In genomic region chr6:90811596-90812226, GRCh38 we compare ENCODE assay signal across 17 cellular contexts.
DNase-seq lines count a peak whose midpoint lies in the region; TF ChIP-seq lines count a peak whose summit lies in the region.
"Had no signal": no experiment of that assay in that cellular context is flagged by ENCODE, and none has a peak within 500 bp of the region (broad histone marks: within the 10 kb centered on the region; RNA-seq: fewer than 3 reads in every experiment).

No MANE protein-coding gene starts in this region.

- H3K4me1 Mint-ChIP-seq in nephron progenitor cell = peaks cover 14% of the 10 kb centered on the region
- H3K4me1 Mint-ChIP-seq in osteocyte (ENCODE audit: unreplicated experiment) = no peaks in the 10 kb centered on the region
- H3K4me1 Mint-ChIP-seq in activated T-helper 2 cell treated with anti-CD3 and anti-CD28 coated beads, Interferon-gamma antibody, Interleukin-2, Interleukin-4, amounts not matched to agents 10 μg/mL and 5 μg/mL and 100 μg/mL, durations not matched to agents 14 hours and 24 hours and 36 hours (ENCODE audit: low read depth) = no peaks in the 10 kb centered on the region
- H3K4me1 Mint-ChIP-seq: naive B cell, T-helper 17 cell had no signal

- H3K27ac Mint-ChIP-seq in nephron progenitor cell (peak overlapping the region; percentile 68), osteocyte (ENCODE audit: unreplicated experiment) (no peak overlapping the region)
- H3K27ac Mint-ChIP-seq in activated T-helper 2 cell treated with anti-CD3 and anti-CD28 coated beads, Interferon-gamma antibody, Interleukin-2, Interleukin-4, amounts not matched to agents 10 μg/mL and 5 μg/mL and 100 μg/mL, durations not matched to agents 14 hours and 24 hours and 36 hours = no peak overlapping the region
- H3K27ac Mint-ChIP-seq: naive B cell, T-helper 17 cell had no signal

- H3K9me3 Mint-ChIP-seq in nephron progenitor cell = peaks cover 20% of the 10 kb centered on the region
- peaks cover 15% of the 10 kb centered on the region for H3K9me3 Mint-ChIP-seq in osteocyte (ENCODE audit: unreplicated experiment)
- no peaks in the 10 kb centered on the region for H3K9me3 Mint-ChIP-seq in activated T-helper 2 cell treated with anti-CD3 and anti-CD28 coated beads, Interferon-gamma antibody, Interleukin-2, Interleukin-4, amounts not matched to agents 10 μg/mL and 5 μg/mL and 100 μg/mL, durations not matched to agents 14 hours and 24 hours and 36 hours

- DNase-seq in DMS53 (lab: John Stamatoyannopoulos, UW) = peak; percentile 81
- DNase-seq in NCI-H187 (lab: John Stamatoyannopoulos, UW) = peak; percentile 80 to 86
- DNase-seq in NCI-H526 (lab: John Stamatoyannopoulos, UW) = peak; percentile 82 to 83
- no peak for DNase-seq in nephron progenitor cell
- DNase-seq in osteocyte (ENCODE audit: extremely low spot score, unreplicated experiment) = no peak
- no peak for DNase-seq in NCI-H226
- no peak for DNase-seq in posterior cingulate gyrus
- DNase-seq in activated T-helper 2 cell treated with anti-CD3 and anti-CD28 coated beads, Interferon-gamma antibody, Interleukin-2, Interleukin-4, amounts not matched to agents 10 μg/mL and 5 μg/mL and 100 μg/mL, durations not matched to agents 14 hours and 24 hours and 36 hours (ENCODE audit: low spot score) = no peak
- DNase-seq: activated CD4-positive, CD25-positive, alpha-beta regulatory T cell treated with anti-CD3 and anti-CD28 coated beads, Interleukin-2, amount 50 U/mL, for 72 hours; activated gamma-delta T cell treated with Interleukin-2 at 50 U/mL for 16 hours; aorta; lower lobe of right lung; naive B cell; NCI-H82; stomach; T-helper 17 cell; uterus had no signal

- TF ChIP-seq CTCF in nephron progenitor cell (IDR thresholded peaks at IDR 0.05) (no peak), osteocyte (IDR thresholded peaks at IDR 0.05) (no peak)

- no peaks in the 10 kb centered on the region for H3K36me3 Mint-ChIP-seq in nephron progenitor cell (ENCODE audit: low read depth)
- no peaks in the 10 kb centered on the region for H3K36me3 Mint-ChIP-seq in osteocyte (ENCODE audit: unreplicated experiment)
- H3K36me3 Mint-ChIP-seq in activated T-helper 2 cell treated with anti-CD3 and anti-CD28 coated beads, Interferon-gamma antibody, Interleukin-2, Interleukin-4, amounts not matched to agents 10 μg/mL and 5 μg/mL and 100 μg/mL, durations not matched to agents 14 hours and 24 hours and 36 hours (ENCODE audit: low read depth) = no peaks in the 10 kb centered on the region
- H3K36me3 Mint-ChIP-seq: naive B cell had no signal

- H3K27me3 Mint-ChIP-seq in nephron progenitor cell (ENCODE audit: low read depth, poor library complexity) (no peaks in the 10 kb centered on the region), osteocyte (ENCODE audit: unreplicated experiment) (peaks cover 7% of the 10 kb centered on the region)
- no peaks in the 10 kb centered on the region for H3K27me3 Mint-ChIP-seq in activated T-helper 2 cell treated with anti-CD3 and anti-CD28 coated beads, Interferon-gamma antibody, Interleukin-2, Interleukin-4, amounts not matched to agents 10 μg/mL and 5 μg/mL and 100 μg/mL, durations not matched to agents 14 hours and 24 hours and 36 hours (ENCODE audit: low read depth)
- H3K27me3 Mint-ChIP-seq: naive B cell had no signal

- H3K4me3 Mint-ChIP-seq in nephron progenitor cell (no peak overlapping the region), osteocyte (ENCODE audit: unreplicated experiment) (no peak overlapping the region)
- no peak overlapping the region for H3K4me3 Mint-ChIP-seq in activated T-helper 2 cell treated with anti-CD3 and anti-CD28 coated beads, Interferon-gamma antibody, Interleukin-2, Interleukin-4, amounts not matched to agents 10 μg/mL and 5 μg/mL and 100 μg/mL, durations not matched to agents 14 hours and 24 hours and 36 hours (ENCODE audit: low read depth)
- H3K4me3 Mint-ChIP-seq: naive B cell, T-helper 17 cell had no signal

- intact Hi-C loops in posterior cingulate gyrus (cut with DNase I) = no loop called here
- intact Hi-C loops in activated T-helper 2 cell treated with anti-CD3 and anti-CD28 coated beads, Interferon-gamma antibody, Interleukin-2, Interleukin-4, amounts not matched to agents 10 μg/mL and 5 μg/mL and 100 μg/mL, durations not matched to agents 14 hours and 24 hours and 36 hours (cut with micrococcal nuclease) = no loop called here

Comparison
In these comparisons a context has a peak if more than half of its experiments do, and no peak if none do; other contexts are left out.
1. DNase-seq: peak in DMS53 (single experiment), NCI-H187 (2 of 2) and NCI-H526 (2 of 2); none in nephron progenitor cell (single experiment), osteocyte (single experiment), NCI-H226 (single experiment), posterior cingulate gyrus (0 of 10) and activated T-helper 2 cell treated with anti-CD3 and anti-CD28 coated beads, Interferon-gamma antibody, Interleukin-2, Interleukin-4, amounts not matched to agents 10 μg/mL and 5 μg/mL and 100 μg/mL, durations not matched to agents 14 hours and 24 hours and 36 hours (single experiment).